8 cellular contexts compared by ENCODE assay signal in the genomic region with DNA sequence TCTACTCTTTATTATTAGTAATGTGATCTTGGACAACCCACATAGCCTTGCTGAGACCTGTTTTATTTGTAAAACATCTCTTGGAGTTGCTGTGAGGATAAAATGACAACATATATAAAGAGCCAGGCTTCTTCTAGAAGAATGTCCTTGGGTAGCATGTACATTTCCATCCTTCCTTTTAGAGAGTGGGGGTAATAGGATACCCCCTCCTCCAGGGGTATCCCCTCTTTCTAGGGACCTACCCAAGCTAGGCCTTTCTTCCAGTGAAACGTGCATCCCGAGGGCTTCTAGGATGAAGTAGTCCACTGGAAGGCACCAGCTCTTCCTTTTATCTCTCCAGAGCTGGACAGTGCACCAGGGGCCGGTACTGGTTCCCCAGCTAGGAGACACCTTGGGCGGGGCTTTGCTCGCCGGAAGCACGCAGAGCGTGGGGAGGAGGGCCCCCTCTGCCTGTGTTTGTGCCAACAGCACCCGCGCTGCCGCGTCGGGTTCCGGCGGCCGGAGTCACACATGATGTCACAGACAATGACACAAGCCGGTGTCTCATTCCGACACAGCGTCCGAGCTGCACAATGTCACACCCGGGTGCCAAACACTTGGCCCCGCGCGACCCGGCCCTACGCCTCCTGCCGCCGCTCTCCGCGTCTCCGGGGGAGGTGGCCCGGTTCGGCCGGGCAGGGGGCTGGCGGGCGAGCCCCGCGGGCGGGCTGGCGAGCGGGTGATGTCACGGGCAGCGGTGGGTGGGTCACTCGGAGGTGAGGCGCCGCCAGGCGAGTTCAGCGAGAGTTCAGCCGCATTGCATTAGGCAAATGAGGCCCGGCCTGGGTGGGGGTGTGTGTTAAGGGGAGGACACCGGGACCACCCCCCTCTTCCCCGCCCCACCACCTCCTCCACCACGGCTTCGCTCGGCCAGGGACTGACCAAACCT. TPM values are rescaled to one million over a fixed set of nuclear protein-coding genes. Genes with fewer than 3 reads are reported as not detected.
DNase-seq lines count a peak whose midpoint lies in the region; ATAC-seq and TF ChIP-seq lines count a peak whose summit lies in the region.

No MANE protein-coding gene starts in this region.

- H3K4me1 ChIP-seq in HUES48 (ENCODE audit: control insufficient read depth, insufficient read depth, low read length) (peaks cover 36% of the 10 kb centered on the region), heart right ventricle (peaks cover 10 to 82% (median 70%) of the 10 kb centered on the region in 9 donors), urinary bladder (ENCODE audit: insufficient read depth) (no peaks in the 10 kb centered on the region)

- H3K27ac ChIP-seq in C4-2B (peak overlapping the region; percentile 77), HUES48 (ENCODE audit: low read depth, low read length) (peak overlapping the region; percentile 57), SU-DHL-6 (ENCODE audit: low read depth, low read length) (no peak overlapping the region), heart right ventricle (peak overlapping the region; percentile 88 to 99 (median 98)), urinary bladder (ENCODE audit: low read depth) (peak overlapping the region; percentile 96)

- no peaks in the 10 kb centered on the region for H3K36me3 ChIP-seq in HUES48 (ENCODE audit: control insufficient read depth, insufficient read depth, low read length)
- H3K36me3 ChIP-seq in SU-DHL-6 (ENCODE audit: low read length) = no peaks in the 10 kb centered on the region; the same call in 1 of the 2 replicates
- peaks cover 0 to 8% (median 0%) of the 10 kb centered on the region in 9 donors for H3K36me3 ChIP-seq in heart right ventricle
- H3K36me3 ChIP-seq in urinary bladder (ENCODE audit: insufficient read depth) = no peaks in the 10 kb centered on the region

- DNase-seq in activated naive CD8-positive, alpha-beta T cell treated with anti-CD3 and anti-CD28 coated beads, Interleukin-2, amount 50 U/mL, for 24 hours = peak; percentile 85
- peak; percentile 93 for DNase-seq in heart right ventricle
- peak; percentile 81 for DNase-seq in progenitor cell of endocrine pancreas (ENCODE audit: low spot score, unreplicated experiment)

- intact Hi-C loops in heart right ventricle (cut with DNase I) = loop anchor here in 2 of 10 donors (2.0 to 10.0 kb wide), 2 partner anchors 22 to 226 kb away; no protein-coding TSS in a partner anchor

- ATAC-seq in GM19438 (IDR thresholded peaks at IDR 0.05; ENCODE audit: low read depth, unreplicated experiment) (peak; percentile 50), heart right ventricle (peak; percentile 58 to 79 (median 73))
- peak; percentile 88 for ATAC-seq in activated naive CD8-positive, alpha-beta T cell treated with anti-CD3 and anti-CD28 coated beads, Interleukin-2, amount 50 U/mL, for 24 hours

- 0% methylated on average over 53 to 55 of the region's 55 CpGs for WGBS in heart right ventricle, 2 donors
- WGBS in urinary bladder = under 1% methylated on average over 55 of the region's 55 CpGs

- no peak for TF ChIP-seq CTCF in C4-2B (conservative IDR thresholded peaks at IDR 0.05)
- no peak for TF ChIP-seq CTCF in SU-DHL-6 (IDR thresholded peaks at IDR 0.05; ENCODE audit: insufficient read depth, low read length, poor library complexity, severe bottlenecking)
- peak in 6 of 9 donors; percentile 32 to 55 (median 42) for TF ChIP-seq CTCF in heart right ventricle (IDR thresholded peaks at IDR 0.05)
- peak; percentile 37 for TF ChIP-seq CTCF in progenitor cell of endocrine pancreas (IDR thresholded peaks at IDR 0.05; ENCODE audit: unreplicated experiment)

- peak overlapping the region; percentile 61 for H3K4me2 ChIP-seq in SU-DHL-6 (ENCODE audit: low read depth, low read length, poor library complexity, severe bottlenecking)

- H3K4me3 ChIP-seq in HUES48 (ENCODE audit: low read depth, low read length) = peak overlapping the region; percentile 66
- H3K4me3 ChIP-seq in SU-DHL-6 (ENCODE audit: insufficient read depth, low read length, poor library complexity, severe bottlenecking) = peak overlapping the region; percentile 45
- H3K4me3 ChIP-seq in heart right ventricle = peak overlapping the region; percentile 78 to 97 (median 90)
- H3K4me3 ChIP-seq in urinary bladder (ENCODE audit: low read depth, low read length) = peak overlapping the region; percentile 77

- H3K27me3 ChIP-seq in HUES48 (ENCODE audit: control insufficient read depth, insufficient read depth, low read length) = peaks cover 82% of the 10 kb centered on the region
- no peaks in the 10 kb centered on the region for H3K27me3 ChIP-seq in SU-DHL-6 (ENCODE audit: low read length)
- no peaks in the 10 kb centered on the region for H3K27me3 ChIP-seq in heart right ventricle

- no peaks in the 10 kb centered on the region for H3K9me2 ChIP-seq in SU-DHL-6 (replicated peaks; ENCODE audit: insufficient read depth, low read length)

- H4K20me1 ChIP-seq in SU-DHL-6 (ENCODE audit: low read depth, low read length) = peaks cover 4% of the 10 kb centered on the region; the same call in 1 of the 2 replicates

- H3K9ac ChIP-seq in HUES48 (ENCODE audit: low read depth, low read length) = no peak overlapping the region
- H3K9ac ChIP-seq in SU-DHL-6 (ENCODE audit: low read length) = peak overlapping the region; percentile 29

- no peaks in the 10 kb centered on the region for H3K79me2 ChIP-seq in SU-DHL-6 (ENCODE audit: insufficient read depth, low read length)

- peaks cover 82% of the 10 kb centered on the region for H3K4me1 Mint-ChIP-seq in activated naive CD8-positive, alpha-beta T cell treated with anti-CD3 and anti-CD28 coated beads, Interleukin-2, amount 50 U/mL, for 24 hours
- peaks cover 54% of the 10 kb centered on the region for H3K4me1 Mint-ChIP-seq in progenitor cell of endocrine pancreas (ENCODE audit: low read depth)

- no peak overlapping the region for H2AFZ ChIP-seq in SU-DHL-6 (ENCODE audit: low read depth, low read length, severe bottlenecking)

- H3F3A ChIP-seq in SU-DHL-6 (ENCODE audit: insufficient read depth) = peaks cover 9% of the 10 kb centered on the region

- no peaks in the 10 kb centered on the region for H3K9me3 ChIP-seq in HUES48 (ENCODE audit: control insufficient read depth, insufficient read depth, low read length)
- no peaks in the 10 kb centered on the region for H3K9me3 ChIP-seq in SU-DHL-6 (ENCODE audit: insufficient read depth, low read length)
- H3K9me3 ChIP-seq in heart right ventricle = no peaks in the 10 kb centered on the region

- H3K27me3 Mint-ChIP-seq in activated naive CD8-positive, alpha-beta T cell treated with anti-CD3 and anti-CD28 coated beads, Interleukin-2, amount 50 U/mL, for 24 hours = no peaks in the 10 kb centered on the region
- no peaks in the 10 kb centered on the region for H3K27me3 Mint-ChIP-seq in progenitor cell of endocrine pancreas

- H3K36me3 Mint-ChIP-seq in activated naive CD8-positive, alpha-beta T cell treated with anti-CD3 and anti-CD28 coated beads, Interleukin-2, amount 50 U/mL, for 24 hours (ENCODE audit: low read depth) = peaks cover 12% of the 10 kb centered on the region
- H3K36me3 Mint-ChIP-seq in progenitor cell of endocrine pancreas (ENCODE audit: insufficient read depth) = peaks cover 4% of the 10 kb centered on the region

- peak overlapping the region; percentile 57 for H3K27ac Mint-ChIP-seq in activated naive CD8-positive, alpha-beta T cell treated with anti-CD3 and anti-CD28 coated beads, Interleukin-2, amount 50 U/mL, for 24 hours
- H3K27ac Mint-ChIP-seq in progenitor cell of endocrine pancreas = peak overlapping the region; percentile 98

- H3K9me3 Mint-ChIP-seq in activated naive CD8-positive, alpha-beta T cell treated with anti-CD3 and anti-CD28 coated beads, Interleukin-2, amount 50 U/mL, for 24 hours = no peaks in the 10 kb centered on the region
- H3K9me3 Mint-ChIP-seq in progenitor cell of endocrine pancreas (ENCODE audit: low read depth) = no peaks in the 10 kb centered on the region

- peak overlapping the region; percentile 71 for H3K4me3 Mint-ChIP-seq in activated naive CD8-positive, alpha-beta T cell treated with anti-CD3 and anti-CD28 coated beads, Interleukin-2, amount 50 U/mL, for 24 hours
- H3K4me3 Mint-ChIP-seq in progenitor cell of endocrine pancreas (ENCODE audit: low read depth) = peak overlapping the region; percentile 89

RNA-seq across cellular contexts. Expression of a gene that starts 23.4 kb away (rescaled TPM):
- total RNA-seq in heart right ventricle (1 to 10 TPM in 9 of 10 donors, under 1 TPM in 1; 0.79 to 6.2 (median 2.1) TPM), progenitor cell of endocrine pancreas (not detected in 2 replicates), urinary bladder (not detected)
- polyA plus RNA-seq in heart right ventricle (under 1 TPM; 0.65 to 0.88 TPM), urinary bladder (1.1 TPM)

RNA-seq across cellular contexts. Expression of a gene that starts 32.2 kb away (rescaled TPM):
- total RNA-seq in heart right ventricle (10 to 100 TPM; 11.2 to 34.0 (median 18.3) TPM), progenitor cell of endocrine pancreas (50.8 and 51.3 TPM in 2 replicates), urinary bladder (10.6 TPM)
- polyA plus RNA-seq in heart right ventricle (10 to 100 TPM; 19.0 to 20.8 TPM), urinary bladder (47.6 TPM)

RNA-seq across cellular contexts. Expression of a gene that starts 53.5 kb away (rescaled TPM):
- total RNA-seq in heart right ventricle (1 to 10 TPM in 4 of 10 donors, under 1 TPM in 6; 0.49 to 3.0 (median 0.86) TPM), progenitor cell of endocrine pancreas (35.7 and 38.5 TPM in 2 replicates), urinary bladder (7.9 TPM)
- polyA plus RNA-seq in heart right ventricle (1 to 10 TPM in 1 of 2 donors, under 1 TPM in 1; 0.66 to 1.8 TPM), urinary bladder (0.71 TPM)

Comparison
In these comparisons a context has a peak if more than half of its experiments do, and no peak if none do; other contexts are left out.
1. CTCF ChIP-seq: peak in heart right ventricle (6 of 9) and progenitor cell of endocrine pancreas (single experiment); none in C4-2B (single experiment) and SU-DHL-6 (single experiment).
2. Peak in every context shown above with its lines, with median percentiles within 50 percentile points of each other: ATAC-seq, H3K4me3 ChIP-seq and DNase-seq.